1 cellular context compared by ENCODE assay signal in the genomic region with DNA sequence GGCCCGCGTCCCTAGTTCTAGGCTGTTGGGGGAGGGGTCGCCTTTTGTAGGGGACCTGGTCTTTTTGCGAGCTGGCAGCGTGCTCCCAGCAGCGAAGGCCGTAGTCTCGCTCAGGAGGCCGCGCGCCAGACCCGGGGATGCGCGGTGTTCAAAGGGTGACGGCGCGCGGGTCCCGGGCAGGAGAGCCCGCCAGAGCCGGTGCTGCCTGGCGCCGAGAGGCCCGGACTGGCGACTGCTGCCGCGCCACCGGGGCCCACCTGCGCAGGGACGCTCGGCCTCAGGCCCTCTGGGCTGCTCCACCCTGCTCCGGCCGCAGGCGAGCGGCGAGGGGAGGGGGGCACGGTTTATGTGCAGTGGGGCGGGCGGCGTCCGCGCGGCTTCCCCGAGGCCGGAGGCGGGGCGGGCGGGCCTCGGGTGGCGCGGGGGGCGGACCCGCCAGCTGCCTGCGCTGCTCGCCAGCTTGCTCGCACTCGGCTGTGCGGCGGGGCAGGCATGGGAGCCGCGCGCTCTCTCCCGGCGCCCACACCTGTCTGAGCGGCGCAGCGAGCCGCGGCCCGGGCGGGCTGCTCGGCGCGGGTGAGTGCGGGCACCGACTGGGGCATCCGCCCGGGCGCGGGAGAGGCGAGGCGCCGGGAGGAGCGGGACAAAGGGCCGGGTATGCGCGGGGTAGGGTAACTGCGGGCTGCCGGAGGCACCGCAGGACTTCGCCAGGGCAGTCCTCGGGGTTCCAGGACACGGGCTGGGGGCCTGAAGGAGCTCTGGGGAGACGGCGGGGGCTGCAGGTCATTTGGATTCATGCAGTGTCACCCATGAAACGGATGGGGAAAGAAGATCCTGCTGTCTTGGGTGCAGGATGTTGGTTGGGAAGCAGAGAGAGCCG.
TF ChIP-seq lines count a peak whose summit lies in the region.

TSS of gene PRSS23 (plus strand) at position 467 of the 880 bp plus-strand sequence. CDS start 7,102 bp downstream, outside the sequence.

TF ChIP-seq in H1, 55 proteins besides CTCF, POLR2A, EP300 and RAD21:
- TF ChIP-seq KDM4A (IDR thresholded peaks at IDR 0.05; ENCODE audit: low read depth, low read length, severe bottlenecking) (peak; percentile 71), ASH2L (IDR thresholded peaks at IDR 0.05; ENCODE audit: low read length) (peak; percentile 88), RFX5 (IDR thresholded peaks at IDR 0.05; ENCODE audit: borderline replicate concordance, low read depth, low read length) (no peak), RBBP5 (IDR thresholded peaks at IDR 0.05; ENCODE audit: borderline replicate concordance, low read depth, low read length) (0 out of 2 replicates have a peak, but pooled peaks have one; percentile 79), SP4 (IDR thresholded peaks at IDR 0.05; ENCODE audit: low read length) (no peak), SUZ12 (IDR thresholded peaks at IDR 0.05; ENCODE audit: low read length) (peak; percentile 61), POLR2AphosphoS5 (IDR thresholded peaks at IDR 0.05; ENCODE audit: low read depth, low read length) (peak; percentile 49), CEBPB (IDR thresholded peaks at IDR 0.05; ENCODE audit: low read depth, low read length) (no peak), RNF2 (IDR thresholded peaks at IDR 0.05; ENCODE audit: borderline replicate concordance, low read depth, low read length, missing control alignments, poor library complexity, severe bottlenecking) (peak; percentile 14), TAF1 (IDR thresholded peaks at IDR 0.05; ENCODE audit: low read depth, low read length) (peak; percentile 66), PHF8 (conservative IDR thresholded peaks at IDR 0.05; ENCODE audit: low read depth, low read length) (peak; percentile 71), ZNF274 (IDR thresholded peaks at IDR 0.05; ENCODE audit: borderline replicate concordance, extremely low read depth, low read length) (no peak), CTBP2 (IDR thresholded peaks at IDR 0.05; ENCODE audit: borderline replicate concordance, insufficient read depth, insufficient read length, low read length) (peak; percentile 45), EZH2 (IDR thresholded peaks at IDR 0.05; ENCODE audit: low read depth, low read length, severe bottlenecking) (peak; percentile 38), TAF7 (optimal IDR thresholded peaks at IDR 0.05; ENCODE audit: borderline replicate concordance, low read depth, low read length) (peak; percentile 54), MAX (IDR thresholded peaks at IDR 0.05) (peak; percentile 77)
- TF ChIP-seq, protein P1, sequence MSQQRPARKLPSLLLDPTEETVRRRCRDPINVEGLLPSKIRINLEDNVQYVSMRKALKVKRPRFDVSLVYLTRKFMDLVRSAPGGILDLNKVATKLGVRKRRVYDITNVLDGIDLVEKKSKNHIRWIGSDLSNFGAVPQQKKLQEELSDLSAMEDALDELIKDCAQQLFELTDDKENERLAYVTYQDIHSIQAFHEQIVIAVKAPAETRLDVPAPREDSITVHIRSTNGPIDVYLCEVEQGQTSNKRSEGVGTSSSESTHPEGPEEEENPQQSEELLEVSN (IDR thresholded peaks at IDR 0.05), result peak; percentile 79
